ENCODE assay signal across 2 cellular contexts in the genomic region with DNA sequence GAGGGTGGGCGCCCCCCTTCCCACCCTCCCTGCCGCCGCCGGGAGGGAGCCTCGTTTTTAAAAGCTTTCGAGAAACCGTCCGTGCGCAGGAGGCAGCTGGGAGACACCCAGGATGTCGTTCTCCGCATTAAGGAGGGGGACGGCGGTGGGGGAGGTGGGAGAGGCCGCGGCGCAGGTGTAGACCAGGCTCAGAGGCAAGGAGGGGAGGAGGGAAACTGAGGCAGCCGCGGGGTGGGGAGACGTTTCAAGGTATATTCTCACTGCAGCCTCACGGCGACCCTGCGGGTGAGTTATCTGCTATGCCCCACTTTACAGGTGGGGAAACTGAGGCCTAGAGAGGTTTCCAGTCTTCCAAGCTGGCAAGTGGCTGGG.
TF ChIP-seq lines count a peak whose summit lies in the region.

No MANE protein-coding gene starts in this region.

TF ChIP-seq in GM23338, 12 proteins besides CTCF, POLR2A, EP300 and RAD21 (continued from another document):
- no peak for TF ChIP-seq NANOG (IDR thresholded peaks at IDR 0.05; ENCODE audit: borderline replicate concordance)
- TF ChIP-seq, protein P1, sequence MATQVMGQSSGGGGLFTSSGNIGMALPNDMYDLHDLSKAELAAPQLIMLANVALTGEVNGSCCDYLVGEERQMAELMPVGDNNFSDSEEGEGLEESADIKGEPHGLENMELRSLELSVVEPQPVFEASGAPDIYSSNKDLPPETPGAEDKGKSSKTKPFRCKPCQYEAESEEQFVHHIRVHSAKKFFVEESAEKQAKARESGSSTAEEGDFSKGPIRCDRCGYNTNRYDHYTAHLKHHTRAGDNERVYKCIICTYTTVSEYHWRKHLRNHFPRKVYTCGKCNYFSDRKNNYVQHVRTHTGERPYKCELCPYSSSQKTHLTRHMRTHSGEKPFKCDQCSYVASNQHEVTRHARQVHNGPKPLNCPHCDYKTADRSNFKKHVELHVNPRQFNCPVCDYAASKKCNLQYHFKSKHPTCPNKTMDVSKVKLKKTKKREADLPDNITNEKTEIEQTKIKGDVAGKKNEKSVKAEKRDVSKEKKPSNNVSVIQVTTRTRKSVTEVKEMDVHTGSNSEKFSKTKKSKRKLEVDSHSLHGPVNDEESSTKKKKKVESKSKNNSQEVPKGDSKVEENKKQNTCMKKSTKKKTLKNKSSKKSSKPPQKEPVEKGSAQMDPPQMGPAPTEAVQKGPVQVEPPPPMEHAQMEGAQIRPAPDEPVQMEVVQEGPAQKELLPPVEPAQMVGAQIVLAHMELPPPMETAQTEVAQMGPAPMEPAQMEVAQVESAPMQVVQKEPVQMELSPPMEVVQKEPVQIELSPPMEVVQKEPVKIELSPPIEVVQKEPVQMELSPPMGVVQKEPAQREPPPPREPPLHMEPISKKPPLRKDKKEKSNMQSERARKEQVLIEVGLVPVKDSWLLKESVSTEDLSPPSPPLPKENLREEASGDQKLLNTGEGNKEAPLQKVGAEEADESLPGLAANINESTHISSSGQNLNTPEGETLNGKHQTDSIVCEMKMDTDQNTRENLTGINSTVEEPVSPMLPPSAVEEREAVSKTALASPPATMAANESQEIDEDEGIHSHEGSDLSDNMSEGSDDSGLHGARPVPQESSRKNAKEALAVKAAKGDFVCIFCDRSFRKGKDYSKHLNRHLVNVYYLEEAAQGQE (IDR thresholded peaks at IDR 0.05; ENCODE audit: unreplicated experiment), result no peak
- no peak for TF ChIP-seq CREB1 (CRISPR knock-in tag; IDR thresholded peaks at IDR 0.05; ENCODE audit: low read depth)
- TF ChIP-seq, protein P2, sequence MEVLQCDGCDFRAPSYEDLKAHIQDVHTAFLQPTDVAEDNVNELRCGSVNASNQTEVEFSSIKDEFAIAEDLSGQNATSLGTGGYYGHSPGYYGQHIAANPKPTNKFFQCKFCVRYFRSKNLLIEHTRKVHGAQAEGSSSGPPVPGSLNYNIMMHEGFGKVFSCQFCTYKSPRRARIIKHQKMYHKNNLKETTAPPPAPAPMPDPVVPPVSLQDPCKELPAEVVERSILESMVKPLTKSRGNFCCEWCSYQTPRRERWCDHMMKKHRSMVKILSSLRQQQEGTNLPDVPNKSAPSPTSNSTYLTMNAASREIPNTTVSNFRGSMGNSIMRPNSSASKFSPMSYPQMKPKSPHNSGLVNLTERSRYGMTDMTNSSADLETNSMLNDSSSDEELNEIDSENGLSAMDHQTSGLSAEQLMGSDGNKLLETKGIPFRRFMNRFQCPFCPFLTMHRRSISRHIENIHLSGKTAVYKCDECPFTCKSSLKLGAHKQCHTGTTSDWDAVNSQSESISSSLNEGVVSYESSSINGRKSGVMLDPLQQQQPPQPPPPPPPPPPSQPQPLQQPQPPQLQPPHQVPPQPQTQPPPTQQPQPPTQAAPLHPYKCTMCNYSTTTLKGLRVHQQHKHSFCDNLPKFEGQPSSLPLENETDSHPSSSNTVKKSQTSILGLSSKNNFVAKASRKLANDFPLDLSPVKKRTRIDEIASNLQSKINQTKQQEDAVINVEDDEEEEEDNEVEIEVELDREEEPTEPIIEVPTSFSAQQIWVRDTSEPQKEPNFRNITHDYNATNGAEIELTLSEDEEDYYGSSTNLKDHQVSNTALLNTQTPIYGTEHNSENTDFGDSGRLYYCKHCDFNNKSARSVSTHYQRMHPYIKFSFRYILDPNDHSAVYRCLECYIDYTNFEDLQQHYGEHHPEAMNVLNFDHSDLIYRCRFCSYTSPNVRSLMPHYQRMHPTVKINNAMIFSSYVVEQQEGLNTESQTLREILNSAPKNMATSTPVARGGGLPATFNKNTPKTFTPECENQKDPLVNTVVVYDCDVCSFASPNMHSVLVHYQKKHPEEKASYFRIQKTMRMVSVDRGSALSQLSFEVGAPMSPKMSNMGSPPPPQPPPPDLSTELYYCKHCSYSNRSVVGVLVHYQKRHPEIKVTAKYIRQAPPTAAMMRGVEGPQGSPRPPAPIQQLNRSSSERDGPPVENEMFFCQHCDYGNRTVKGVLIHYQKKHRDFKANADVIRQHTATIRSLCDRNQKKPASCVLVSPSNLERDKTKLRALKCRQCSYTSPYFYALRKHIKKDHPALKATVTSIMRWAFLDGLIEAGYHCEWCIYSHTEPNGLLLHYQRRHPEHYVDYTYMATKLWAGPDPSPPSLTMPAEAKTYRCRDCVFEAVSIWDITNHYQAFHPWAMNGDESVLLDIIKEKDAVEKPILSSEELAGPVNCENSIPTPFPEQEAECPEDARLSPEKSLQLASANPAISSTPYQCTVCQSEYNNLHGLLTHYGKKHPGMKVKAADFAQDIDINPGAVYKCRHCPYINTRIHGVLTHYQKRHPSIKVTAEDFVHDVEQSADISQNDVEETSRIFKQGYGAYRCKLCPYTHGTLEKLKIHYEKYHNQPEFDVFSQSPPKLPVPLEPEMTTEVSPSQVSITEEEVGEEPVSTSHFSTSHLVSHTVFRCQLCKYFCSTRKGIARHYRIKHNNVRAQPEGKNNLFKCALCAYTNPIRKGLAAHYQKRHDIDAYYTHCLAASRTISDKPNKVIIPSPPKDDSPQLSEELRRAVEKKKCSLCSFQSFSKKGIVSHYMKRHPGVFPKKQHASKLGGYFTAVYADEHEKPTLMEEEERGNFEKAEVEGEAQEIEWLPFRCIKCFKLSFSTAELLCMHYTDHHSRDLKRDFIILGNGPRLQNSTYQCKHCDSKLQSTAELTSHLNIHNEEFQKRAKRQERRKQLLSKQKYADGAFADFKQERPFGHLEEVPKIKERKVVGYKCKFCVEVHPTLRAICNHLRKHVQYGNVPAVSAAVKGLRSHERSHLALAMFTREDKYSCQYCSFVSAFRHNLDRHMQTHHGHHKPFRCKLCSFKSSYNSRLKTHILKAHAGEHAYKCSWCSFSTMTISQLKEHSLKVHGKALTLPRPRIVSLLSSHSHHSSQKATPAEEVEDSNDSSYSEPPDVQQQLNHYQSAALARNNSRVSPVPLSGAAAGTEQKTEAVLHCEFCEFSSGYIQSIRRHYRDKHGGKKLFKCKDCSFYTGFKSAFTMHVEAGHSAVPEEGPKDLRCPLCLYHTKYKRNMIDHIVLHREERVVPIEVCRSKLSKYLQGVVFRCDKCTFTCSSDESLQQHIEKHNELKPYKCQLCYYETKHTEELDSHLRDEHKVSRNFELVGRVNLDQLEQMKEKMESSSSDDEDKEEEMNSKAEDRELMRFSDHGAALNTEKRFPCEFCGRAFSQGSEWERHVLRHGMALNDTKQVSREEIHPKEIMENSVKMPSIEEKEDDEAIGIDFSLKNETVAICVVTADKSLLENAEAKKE (CRISPR knock-in tag; IDR thresholded peaks at IDR 0.05), result no peak
- no peak for TF ChIP-seq POLR2AphosphoS5 (IDR thresholded peaks at IDR 0.05; ENCODE audit: low read depth)
- no peak for TF ChIP-seq JUNB (IDR thresholded peaks at IDR 0.05; ENCODE audit: unreplicated experiment)
- no peak for TF ChIP-seq STAT1 (IDR thresholded peaks at IDR 0.05; ENCODE audit: unreplicated experiment)
- TF ChIP-seq ZNF114 (CRISPR knock-in tag; IDR thresholded peaks at IDR 0.05), result no peak
- TF ChIP-seq, protein P3, sequence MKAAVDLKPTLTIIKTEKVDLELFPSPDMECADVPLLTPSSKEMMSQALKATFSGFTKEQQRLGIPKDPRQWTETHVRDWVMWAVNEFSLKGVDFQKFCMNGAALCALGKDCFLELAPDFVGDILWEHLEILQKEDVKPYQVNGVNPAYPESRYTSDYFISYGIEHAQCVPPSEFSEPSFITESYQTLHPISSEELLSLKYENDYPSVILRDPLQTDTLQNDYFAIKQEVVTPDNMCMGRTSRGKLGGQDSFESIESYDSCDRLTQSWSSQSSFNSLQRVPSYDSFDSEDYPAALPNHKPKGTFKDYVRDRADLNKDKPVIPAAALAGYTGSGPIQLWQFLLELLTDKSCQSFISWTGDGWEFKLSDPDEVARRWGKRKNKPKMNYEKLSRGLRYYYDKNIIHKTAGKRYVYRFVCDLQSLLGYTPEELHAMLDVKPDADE (IDR thresholded peaks at IDR 0.05), result no peak
TF ChIP-seq in GM23338: peak in this region for 0.

TF ChIP-seq in WTC11, 78 proteins besides CTCF, POLR2A, EP300 and RAD21:
- TF ChIP-seq, protein P4, sequence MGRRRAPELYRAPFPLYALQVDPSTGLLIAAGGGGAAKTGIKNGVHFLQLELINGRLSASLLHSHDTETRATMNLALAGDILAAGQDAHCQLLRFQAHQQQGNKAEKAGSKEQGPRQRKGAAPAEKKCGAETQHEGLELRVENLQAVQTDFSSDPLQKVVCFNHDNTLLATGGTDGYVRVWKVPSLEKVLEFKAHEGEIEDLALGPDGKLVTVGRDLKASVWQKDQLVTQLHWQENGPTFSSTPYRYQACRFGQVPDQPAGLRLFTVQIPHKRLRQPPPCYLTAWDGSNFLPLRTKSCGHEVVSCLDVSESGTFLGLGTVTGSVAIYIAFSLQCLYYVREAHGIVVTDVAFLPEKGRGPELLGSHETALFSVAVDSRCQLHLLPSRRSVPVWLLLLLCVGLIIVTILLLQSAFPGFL (CRISPR knock-in tag; IDR thresholded peaks at IDR 0.05; ENCODE audit: borderline replicate concordance), result no peak
- TF ChIP-seq, protein P5, sequence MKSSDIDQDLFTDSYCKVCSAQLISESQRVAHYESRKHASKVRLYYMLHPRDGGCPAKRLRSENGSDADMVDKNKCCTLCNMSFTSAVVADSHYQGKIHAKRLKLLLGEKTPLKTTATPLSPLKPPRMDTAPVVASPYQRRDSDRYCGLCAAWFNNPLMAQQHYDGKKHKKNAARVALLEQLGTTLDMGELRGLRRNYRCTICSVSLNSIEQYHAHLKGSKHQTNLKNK (CRISPR knock-in tag; IDR thresholded peaks at IDR 0.05), result no peak
- no peak for TF ChIP-seq SP1 (CRISPR knock-in tag; conservative IDR thresholded peaks at IDR 0.05)
- TF ChIP-seq NFYB (CRISPR knock-in tag; conservative IDR thresholded peaks at IDR 0.05; ENCODE audit: low read depth), result no peak
